16 cellular contexts compared by ENCODE assay signal in genomic region chr19:49683814-49684250, GRCh38. TPM values are rescaled to one million over a fixed set of nuclear protein-coding genes. Genes with fewer than 3 reads are reported as not detected.
DNase-seq lines count a peak whose midpoint lies in the region; ATAC-seq, FAIRE-seq and TF ChIP-seq lines count a peak whose summit lies in the region.
"Had no signal": no experiment of that assay in that cellular context is flagged by ENCODE, and none has a peak within 500 bp of the region (broad histone marks: within the 10 kb centered on the region; RNA-seq: fewer than 3 reads in every experiment).

No MANE protein-coding gene starts in this region.

- H3K79me2 ChIP-seq in K562 (ENCODE audit: control insufficient read depth, insufficient read depth, low read length) = peaks cover 34% of the 10 kb centered on the region

- H3K9me3 Mint-ChIP-seq in activated T-cell treated with anti-CD3 and anti-CD28 coated beads, Interleukin-2, amount 50 U/mL, for 24 hours = no peaks in the 10 kb centered on the region
- no peaks in the 10 kb centered on the region for H3K9me3 Mint-ChIP-seq in IgD-negative memory B cell
- H3K9me3 Mint-ChIP-seq in stimulated activated effector memory CD8-positive, alpha-beta T cell treated with anti-CD3 and anti-CD28 coated beads, Interleukin-12 subunit alpha, Interleukin-12 subunit beta, amount 100 ng/mL, for 72 hours = no peaks in the 10 kb centered on the region

- intact Hi-C loops in K562 (cut with micrococcal nuclease) = loop anchor here (2.0 kb wide), 1 partner anchor 77 kb away; no protein-coding TSS in a partner anchor

- TF ChIP-seq RAD21 in K562 (CRISPR knock-in tag; conservative IDR thresholded peaks at IDR 0.05 in 1 of 2, IDR thresholded peaks at IDR 0.05 in 1 of 2) = no peak

- no peaks in the 10 kb centered on the region for H3K27me3 ChIP-seq in K562 (ENCODE audit: control insufficient read depth in 2 of 2, insufficient read depth in 2 of 2, low read length in 2 of 2)
- H3K27me3 ChIP-seq: Peyer's patch had no signal

- peaks cover 50% of the 10 kb centered on the region for H3K4me1 Mint-ChIP-seq in activated T-cell treated with anti-CD3 and anti-CD28 coated beads, Interleukin-2, amount 50 U/mL, for 24 hours (ENCODE audit: low read depth)
- peaks cover 4 to 13% (median 6%) of the 10 kb centered on the region in 3 donors for H3K4me1 Mint-ChIP-seq in IgD-negative memory B cell
- peaks cover 52% of the 10 kb centered on the region for H3K4me1 Mint-ChIP-seq in stimulated activated effector memory CD8-positive, alpha-beta T cell treated with anti-CD3 and anti-CD28 coated beads, Interleukin-12 subunit alpha, Interleukin-12 subunit beta, amount 100 ng/mL, for 72 hours

- no TSS peak for BruUV-seq in K562 (replicated peaks; lab: Mats Ljungman, UMichigan)

- no peak for TF ChIP-seq CTCF in K562 (IDR thresholded peaks at IDR 0.05 in 2 of 3, conservative IDR thresholded peaks at IDR 0.05 in 1 of 3; ENCODE audit: insufficient read depth in 2 of 3, low read depth in 1 of 3, low read length in 3 of 3)

- H2AFZ ChIP-seq in K562 (ENCODE audit: low read depth, low read length) = no peak overlapping the region

- H3K9ac ChIP-seq in K562 (ENCODE audit: insufficient read depth in 1 of 2, low read depth in 2 of 2, low read length in 2 of 2) = no peak overlapping the region; a peak in 1 of 4 replicates

- ATAC-seq in K562 (no peak), HG03460 (IDR thresholded peaks at IDR 0.05; ENCODE audit: unreplicated experiment) (no peak)
- no peak for ATAC-seq in stimulated activated effector memory CD8-positive, alpha-beta T cell treated with anti-CD3 and anti-CD28 coated beads, Interleukin-12 subunit alpha, Interleukin-12 subunit beta, amount 100 ng/mL, for 72 hours

- H3K27ac Mint-ChIP-seq in activated T-cell treated with anti-CD3 and anti-CD28 coated beads, Interleukin-2, amount 50 U/mL, for 24 hours = peak overlapping the region; percentile 68
- peak overlapping the region in 2 of 3 donors; percentile 67 to 89 for H3K27ac Mint-ChIP-seq in IgD-negative memory B cell
- peak overlapping the region; percentile 26 for H3K27ac Mint-ChIP-seq in stimulated activated effector memory CD8-positive, alpha-beta T cell treated with anti-CD3 and anti-CD28 coated beads, Interleukin-12 subunit alpha, Interleukin-12 subunit beta, amount 100 ng/mL, for 72 hours

- peaks cover 95% of the 10 kb centered on the region for H3K36me3 ChIP-seq in K562 (ENCODE audit: control insufficient read depth, insufficient read depth, low read length)

- H4K20me1 ChIP-seq in K562 (replicated peaks; ENCODE audit: control insufficient read depth, insufficient read depth, low read length) = peaks cover 12% of the 10 kb centered on the region; the same call in 1 of the 2 replicates

- peaks cover 3% of the 10 kb centered on the region for H3K9me1 ChIP-seq in K562 (ENCODE audit: control insufficient read depth, insufficient read depth, low read length)

- FAIRE-seq in K562 (lab: Jason Lieb, UNC) = no peak
- FAIRE-seq: A204.1 had no signal

- no peak overlapping the region for H3K27ac ChIP-seq in K562 (ENCODE audit: extremely low read depth, low read depth, low read length)
- H3K27ac ChIP-seq: C4-2B, HL-60, Peyer's patch had no signal

- H3K4me3 ChIP-seq in K562 = no peak overlapping the region
- H3K4me3 ChIP-seq: Peyer's patch had no signal

- TF ChIP-seq POLR2A in K562 (conservative IDR thresholded peaks at IDR 0.05) = no peak
- no peak for TF ChIP-seq POLR2A in erythroblast (IDR thresholded peaks at IDR 0.05; ENCODE audit: low read length)

- no peaks in the 10 kb centered on the region for H3K27me3 Mint-ChIP-seq in activated T-cell treated with anti-CD3 and anti-CD28 coated beads, Interleukin-2, amount 50 U/mL, for 24 hours
- H3K27me3 Mint-ChIP-seq in IgD-negative memory B cell = no peaks in the 10 kb centered on the region

- peaks cover 86% of the 10 kb centered on the region for H3K36me3 Mint-ChIP-seq in activated T-cell treated with anti-CD3 and anti-CD28 coated beads, Interleukin-2, amount 50 U/mL, for 24 hours (ENCODE audit: low read depth)
- H3K36me3 Mint-ChIP-seq in IgD-negative memory B cell = peaks cover 13% of the 10 kb centered on the region
- peaks cover 92% of the 10 kb centered on the region for H3K36me3 Mint-ChIP-seq in stimulated activated effector memory CD8-positive, alpha-beta T cell treated with anti-CD3 and anti-CD28 coated beads, Interleukin-12 subunit alpha, Interleukin-12 subunit beta, amount 100 ng/mL, for 72 hours

- no peak overlapping the region for H3K4me3 Mint-ChIP-seq in activated T-cell treated with anti-CD3 and anti-CD28 coated beads, Interleukin-2, amount 50 U/mL, for 24 hours
- peak overlapping the region in 1 of 4 donors; percentile 28 for H3K4me3 Mint-ChIP-seq in IgD-negative memory B cell
- H3K4me3 Mint-ChIP-seq in stimulated activated effector memory CD8-positive, alpha-beta T cell treated with anti-CD3 and anti-CD28 coated beads, Interleukin-12 subunit alpha, Interleukin-12 subunit beta, amount 100 ng/mL, for 72 hours = no peak overlapping the region

- POLR2A ChIA-PET in K562 (lab: Yijun Ruan, JAX) = interaction anchor here (0.7 kb wide), 1 partner anchor 825 kb away, joined by 3 read pairs; no protein-coding TSS in a partner anchor

- H3K4me2 ChIP-seq in K562 (ENCODE audit: insufficient read depth, low read length) = no peak overlapping the region

- no peak for DNase-seq in activated T-cell treated with anti-CD3 and anti-CD28 coated beads, Interleukin-2, amount 50 U/mL, for 24 hours
- DNase-seq in activated T-cell treated with anti-CD3 and anti-CD28 coated beads, Interleukin-2, amount 50 U/mL, for 1 hour = no peak
- DNase-seq in K562 (ENCODE audit: extremely low read depth in 1 of 4, low spot score in 3 of 4) (no peak), erythroblast (lab: John Stamatoyannopoulos, UW) (no peak), NOMO-1 treated with dmso at 0.1 percent for 144 hours (lab: John Stamatoyannopoulos, UW; ENCODE audit: unreplicated experiment) (no peak)
- no peak for DNase-seq in stimulated activated effector memory CD8-positive, alpha-beta T cell treated with anti-CD3 and anti-CD28 coated beads, Interleukin-12 subunit alpha, Interleukin-12 subunit beta, amount 100 ng/mL, for 72 hours (ENCODE audit: low spot score in 2 of 2)
- DNase-seq: NCI-H1092, NCI-H1694 treated with DMSO at 0.1 percent for 48 hours, NCI-H748 treated with DMSO at 0.1 percent for 48 hours, Peyer's patch, SIG-M5 had no signal

- CTCF ChIA-PET in K562 (lab: Yijun Ruan, JAX; ENCODE audit: low intra/inter-chr PET ratio) = interaction anchor here (0.7 to 1.6 kb wide), 2 partner anchors 165 to 299 kb away, joined by 3 to 4 read pairs; no protein-coding TSS in a partner anchor

- no peak for TF ChIP-seq EP300 in K562 (IDR thresholded peaks at IDR 0.05; ENCODE audit: low read length)

- H3K4me1 ChIP-seq in K562 (replicated peaks in 1 of 2; ENCODE audit: control insufficient read depth in 2 of 2, insufficient read depth in 2 of 2, low read length in 2 of 2) = peaks cover 19 to 68% of the 10 kb centered on the region in 2 experiments

- in situ Hi-C loops in K562 (cut with MboI) = no loop called here

- 98% methylated on average over 16 of the region's 18 CpGs for WGBS in K562 (ENCODE audit: insufficient coverage, low coverage, missing lambda C conversion rate)

- no peaks in the 10 kb centered on the region for H3K9me3 ChIP-seq in K562 (replicated peaks; ENCODE audit: control insufficient read depth, insufficient read depth, low read depth, low read length)
- H3K9me3 ChIP-seq: Peyer's patch had no signal

RNA-seq across cellular contexts. Expression of gene ADM5, which starts 5.6 kb away (rescaled TPM):
- polyA plus RNA-seq in IgD-negative memory B cell (0.65 TPM), K562 (2011; rRNA removed) (1.3 and 2.2 TPM in 2 replicates), K562 (2014; fragmentation: Illumina TruSeq; extraction: Trizol) (2.1 and 2.7 TPM in 2 replicates), K562 (2014; fragmentation: Nextera tagmentation; extraction: Ambion mirVana) (under 1 TPM in 1 of 2 experiments, not detected in 1; 0.13 TPM), K562 (2014; rRNA removed) (5.7 and 8.4 TPM in 2 replicates)
- 13.0 and 50.8 TPM in 2 replicates for total RNA-seq in K562 (2011; cell fraction: chromatin; rRNA removed; ENCODE audit: low replicate concordance)
- total RNA-seq in K562 (2011; cell fraction: nucleolus; rRNA removed) = 29.6 and 33.4 TPM in 2 replicates
- 21.0 and 23.9 TPM in 2 replicates for total RNA-seq in K562 (2011; cell fraction: nucleoplasm; rRNA removed)
- total RNA-seq in K562 (2014; rRNA removed) (2.4 and 2.7 TPM in 2 replicates), K562 (2014; rRNA removed; fragmentation: Illumina TruSeq; extraction: Trizol) (0.32 and 0.47 TPM in 2 replicates), K562 (2015; rRNA removed; fragmentation: Illumina TruSeq; extraction: Trizol) (1.9 and 2.4 TPM in 2 replicates), K562 (2021) (5.4 and 7.0 TPM in 2 replicates)
- 1.8 and 4.7 TPM in 2 replicates for polyA plus RNA-seq in K562 (2011; cell fraction: cytosol; rRNA removed)
- polyA plus RNA-seq in K562 (2011; cell fraction: nucleus; rRNA removed) = 24.4 and 55.5 TPM in 2 replicates
- polyA plus RNA-seq in K562 (2012) = 3.6 and 4.4 TPM in 2 replicates
- 0.15 and 0.60 TPM in 2 replicates for polyA minus RNA-seq in K562 (2011; rRNA and poly(A)+ RNA removed)
- 1.0 and 1.3 TPM in 2 replicates for polyA minus RNA-seq in K562 (2011; cell fraction: cytosol; rRNA and poly(A)+ RNA removed)
- polyA minus RNA-seq in K562 (2011; cell fraction: nucleus; rRNA and poly(A)+ RNA removed) = 6.1 and 6.9 TPM in 2 replicates

RNA-seq across cellular contexts. Expression of gene PRMT1, which starts 6.8 kb away (rescaled TPM):
- polyA plus RNA-seq in IgD-negative memory B cell (187 TPM), K562 (2011; rRNA removed) (407 and 436 TPM in 2 replicates), K562 (2014; fragmentation: Illumina TruSeq; extraction: Trizol) (446 and 465 TPM in 2 replicates), K562 (2014; fragmentation: Nextera tagmentation; extraction: Ambion mirVana) (10 to 100 TPM; 13.3 to 74.0 TPM), K562 (2014; rRNA removed) (464 and 510 TPM in 2 replicates)
- total RNA-seq in K562 (2011; cell fraction: chromatin; rRNA removed; ENCODE audit: low replicate concordance) = 329 and 693 TPM in 2 replicates
- total RNA-seq in K562 (2011; cell fraction: nucleolus; rRNA removed) = 420 and 469 TPM in 2 replicates
- total RNA-seq in K562 (2011; cell fraction: nucleoplasm; rRNA removed) = 336 and 338 TPM in 2 replicates
- total RNA-seq in K562 (2014; rRNA removed) (371 and 483 TPM in 2 replicates), K562 (2014; rRNA removed; fragmentation: Illumina TruSeq; extraction: Trizol) (132 and 169 TPM in 2 replicates), K562 (2015; rRNA removed; fragmentation: Illumina TruSeq; extraction: Trizol) (326 and 337 TPM in 2 replicates), K562 (2021) (324 and 326 TPM in 2 replicates)
- polyA plus RNA-seq in K562 (2011; cell fraction: cytosol; rRNA removed) = 562 and 863 TPM in 2 replicates
- polyA plus RNA-seq in K562 (2011; cell fraction: nucleus; rRNA removed) = 575 and 667 TPM in 2 replicates
- 194 and 423 TPM in 2 replicates for polyA plus RNA-seq in K562 (2012)
- polyA minus RNA-seq in K562 (2011; rRNA and poly(A)+ RNA removed) = 337 and 429 TPM in 2 replicates
- 187 and 188 TPM in 2 replicates for polyA minus RNA-seq in K562 (2011; cell fraction: cytosol; rRNA and poly(A)+ RNA removed)
- 171 and 244 TPM in 2 replicates for polyA minus RNA-seq in K562 (2011; cell fraction: nucleus; rRNA and poly(A)+ RNA removed)

RNA-seq across cellular contexts. Expression of gene CPT1C, which starts 7.1 kb away (rescaled TPM):
- polyA plus RNA-seq in IgD-negative memory B cell (not detected), K562 (2011; rRNA removed) (1.9 and 3.6 TPM in 2 replicates), K562 (2014; fragmentation: Illumina TruSeq; extraction: Trizol) (4.8 and 5.1 TPM in 2 replicates), K562 (2014; fragmentation: Nextera tagmentation; extraction: Ambion mirVana) (10 to 100 TPM; 11.5 to 12.3 TPM), K562 (2014; rRNA removed) (2.1 and 4.0 TPM in 2 replicates)
- 2.6 and 5.2 TPM in 2 replicates for total RNA-seq in K562 (2011; cell fraction: chromatin; rRNA removed; ENCODE audit: low replicate concordance)
- total RNA-seq in K562 (2011; cell fraction: nucleolus; rRNA removed) = 3.6 and 3.7 TPM in 2 replicates
- total RNA-seq in K562 (2011; cell fraction: nucleoplasm; rRNA removed) = 1.8 and 3.9 TPM in 2 replicates
- total RNA-seq in K562 (2014; rRNA removed) (2.5 and 2.7 TPM in 2 replicates), K562 (2014; rRNA removed; fragmentation: Illumina TruSeq; extraction: Trizol) (1.9 and 3.0 TPM in 2 replicates), K562 (2015; rRNA removed; fragmentation: Illumina TruSeq; extraction: Trizol) (2.1 and 2.8 TPM in 2 replicates), K562 (2021) (3.1 and 4.4 TPM in 2 replicates)
- 4.7 and 7.4 TPM in 2 replicates for polyA plus RNA-seq in K562 (2011; cell fraction: cytosol; rRNA removed)
- polyA plus RNA-seq in K562 (2011; cell fraction: nucleus; rRNA removed) = 3.6 and 4.2 TPM in 2 replicates
- polyA plus RNA-seq in K562 (2012) = 5.1 and 6.1 TPM in 2 replicates
- 0.53 and 0.96 TPM in 2 replicates for polyA minus RNA-seq in K562 (2011; rRNA and poly(A)+ RNA removed)
- polyA minus RNA-seq in K562 (2011; cell fraction: cytosol; rRNA and poly(A)+ RNA removed) = not detected in 2 replicates
- polyA minus RNA-seq in K562 (2011; cell fraction: nucleus; rRNA and poly(A)+ RNA removed) = 0.27 and 2.1 TPM in 2 replicates

RNA-seq across cellular contexts. Expression of gene BCL2L12, which starts 18.1 kb away (rescaled TPM):
- polyA plus RNA-seq in IgD-negative memory B cell (16.8 TPM), K562 (2011; rRNA removed) (81.2 and 95.3 TPM in 2 replicates), K562 (2014; fragmentation: Illumina TruSeq; extraction: Trizol) (85.6 and 184 TPM in 2 replicates), K562 (2014; fragmentation: Nextera tagmentation; extraction: Ambion mirVana) (1 to 10 TPM; 7.4 to 7.5 TPM), K562 (2014; rRNA removed) (263 and 282 TPM in 2 replicates)
- 31.5 and 83.3 TPM in 2 replicates for total RNA-seq in K562 (2011; cell fraction: chromatin; rRNA removed; ENCODE audit: low replicate concordance)
- total RNA-seq in K562 (2011; cell fraction: nucleolus; rRNA removed) = 79.4 and 85.7 TPM in 2 replicates
- total RNA-seq in K562 (2011; cell fraction: nucleoplasm; rRNA removed) = 47.0 and 50.7 TPM in 2 replicates
- total RNA-seq in K562 (2014; rRNA removed) (128 and 169 TPM in 2 replicates), K562 (2014; rRNA removed; fragmentation: Illumina TruSeq; extraction: Trizol) (17.0 and 18.8 TPM in 2 replicates), K562 (2015; rRNA removed; fragmentation: Illumina TruSeq; extraction: Trizol) (26.5 and 29.4 TPM in 2 replicates), K562 (2021) (183 and 185 TPM in 2 replicates)
- polyA plus RNA-seq in K562 (2011; cell fraction: cytosol; rRNA removed) = 132 and 350 TPM in 2 replicates
- 132 and 212 TPM in 2 replicates for polyA plus RNA-seq in K562 (2011; cell fraction: nucleus; rRNA removed)
- 164 and 177 TPM in 2 replicates for polyA plus RNA-seq in K562 (2012)
- 8.8 and 10.7 TPM in 2 replicates for polyA minus RNA-seq in K562 (2011; rRNA and poly(A)+ RNA removed)
- polyA minus RNA-seq in K562 (2011; cell fraction: cytosol; rRNA and poly(A)+ RNA removed) = 29.2 and 36.0 TPM in 2 replicates
- 22.6 and 24.0 TPM in 2 replicates for polyA minus RNA-seq in K562 (2011; cell fraction: nucleus; rRNA and poly(A)+ RNA removed)

RNA-seq across cellular contexts. Expression of gene IRF3, which starts 18.2 kb away (rescaled TPM):
- polyA plus RNA-seq in IgD-negative memory B cell (66.0 TPM), K562 (2011; rRNA removed) (54.5 and 66.4 TPM in 2 replicates), K562 (2014; fragmentation: Illumina TruSeq; extraction: Trizol) (118 and 119 TPM in 2 replicates), K562 (2014; fragmentation: Nextera tagmentation; extraction: Ambion mirVana) (10 to 100 TPM in 1 of 2 experiments, 1 to 10 TPM in 1; 7.5 to 11.6 TPM), K562 (2014; rRNA removed) (118 and 145 TPM in 2 replicates)
- total RNA-seq in K562 (2011; cell fraction: chromatin; rRNA removed; ENCODE audit: low replicate concordance) = 63.4 and 152 TPM in 2 replicates
- total RNA-seq in K562 (2011; cell fraction: nucleolus; rRNA removed) = 90.7 and 93.9 TPM in 2 replicates
- 78.8 and 106 TPM in 2 replicates for total RNA-seq in K562 (2011; cell fraction: nucleoplasm; rRNA removed)
- total RNA-seq in K562 (2014; rRNA removed) (113 and 160 TPM in 2 replicates), K562 (2014; rRNA removed; fragmentation: Illumina TruSeq; extraction: Trizol) (28.5 and 40.9 TPM in 2 replicates), K562 (2015; rRNA removed; fragmentation: Illumina TruSeq; extraction: Trizol) (64.0 and 65.4 TPM in 2 replicates), K562 (2021) (125 and 132 TPM in 2 replicates)
- 56.8 and 134 TPM in 2 replicates for polyA plus RNA-seq in K562 (2011; cell fraction: cytosol; rRNA removed)
- polyA plus RNA-seq in K562 (2011; cell fraction: nucleus; rRNA removed) = 106 and 215 TPM in 2 replicates
- polyA plus RNA-seq in K562 (2012) = 119 and 139 TPM in 2 replicates
- 11.1 and 16.9 TPM in 2 replicates for polyA minus RNA-seq in K562 (2011; rRNA and poly(A)+ RNA removed)
- polyA minus RNA-seq in K562 (2011; cell fraction: cytosol; rRNA and poly(A)+ RNA removed) = 36.4 and 44.4 TPM in 2 replicates
- polyA minus RNA-seq in K562 (2011; cell fraction: nucleus; rRNA and poly(A)+ RNA removed) = 13.9 and 17.5 TPM in 2 replicates

Comparison
In these comparisons a context has a peak if more than half of its experiments do, and no peak if none do; other contexts are left out.
1. H3K27ac Mint-ChIP-seq: peak in every context shown above with its lines; median percentile 78 in IgD-negative memory B cell; 68 in activated T-cell treated with anti-CD3 and anti-CD28 coated beads, Interleukin-2, amount 50 U/mL, for 24 hours; 26 in stimulated activated effector memory CD8-positive, alpha-beta T cell treated with anti-CD3 and anti-CD28 coated beads, Interleukin-12 subunit alpha, Interleukin-12 subunit beta, amount 100 ng/mL, for 72 hours.